10 cellular contexts compared by ENCODE assay signal in the genomic region with DNA sequence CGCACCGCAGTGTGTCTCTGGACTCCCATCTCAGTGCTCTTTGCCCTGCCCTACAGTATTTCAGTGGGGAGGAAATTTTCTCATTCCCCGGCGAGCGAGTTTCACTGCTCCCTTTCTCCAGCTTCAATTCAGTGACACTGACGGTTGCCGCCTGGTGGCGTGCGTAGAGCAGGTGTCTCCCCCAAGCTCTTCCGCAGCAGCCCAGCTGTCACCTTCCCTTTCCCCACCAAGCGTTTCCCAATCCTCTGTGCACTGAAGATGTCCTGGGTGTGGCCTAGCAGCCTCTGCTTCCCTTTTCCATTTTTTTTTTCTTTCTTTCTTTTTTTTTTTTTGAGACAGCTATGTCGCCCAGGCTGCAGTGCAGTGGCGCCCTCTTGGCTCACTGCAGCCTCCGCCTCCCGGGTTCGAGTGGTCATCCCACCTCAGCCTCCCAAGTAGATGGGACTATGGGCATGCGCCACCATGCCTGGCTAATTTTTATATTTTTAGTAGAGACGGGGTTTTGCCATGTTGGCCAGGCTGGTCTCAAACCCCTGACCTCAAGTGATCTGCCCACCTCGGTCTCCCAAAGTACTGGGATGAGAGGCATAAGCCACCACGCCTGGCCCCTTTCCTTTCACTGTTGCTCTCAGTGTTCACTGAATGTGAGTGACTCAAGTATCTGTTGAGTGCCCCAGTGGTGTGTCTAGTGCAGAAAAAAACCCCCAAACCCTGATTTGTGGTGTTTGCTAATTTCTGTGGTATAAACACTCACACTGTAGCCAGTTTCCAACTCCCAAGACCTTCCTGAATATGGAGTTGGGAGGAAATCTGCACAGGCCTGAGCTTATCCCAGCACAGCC. TPM values are rescaled to one million over a fixed set of nuclear protein-coding genes. Genes with fewer than 3 reads are reported as not detected.
A peak's percentile ranks its signal among the peaks of the same experiment; 100 is the strongest.
DNase-seq lines count a peak whose midpoint lies in the region; ATAC-seq and TF ChIP-seq lines count a peak whose summit lies in the region.
"Had no signal": no experiment of that assay in that cellular context is flagged by ENCODE, and none has a peak within 500 bp of the region (broad histone marks: within the 10 kb centered on the region; RNA-seq: fewer than 3 reads in every experiment).

No MANE protein-coding gene starts in this region.

- H3K27ac Mint-ChIP-seq in endothelial cell (ENCODE audit: unreplicated experiment): no peak overlapping the region

- in situ Hi-C loops in gastrocnemius medialis (cut with MboI; ENCODE audit: low sequenced_read_pairs in 4 of 4): no loop called here

- no peak for TF ChIP-seq POLR2A in gastrocnemius medialis (IDR thresholded peaks at IDR 0.05)

- H3K4me3 ChIP-seq in gastrocnemius medialis: no peak overlapping the region
- H3K4me3 ChIP-seq: A549 had no signal

- no peak overlapping the region for H3K4me3 Mint-ChIP-seq in endothelial cell (ENCODE audit: unreplicated experiment)

- no peaks in the 10 kb centered on the region for H3K9me3 ChIP-seq in gastrocnemius medialis
- H3K9me3 ChIP-seq: A549 had no signal

- H3K27me3 Mint-ChIP-seq in endothelial cell (ENCODE audit: unreplicated experiment): peaks cover 5% of the 10 kb centered on the region

- H3K9me3 Mint-ChIP-seq in endothelial cell (ENCODE audit: unreplicated experiment): no peaks in the 10 kb centered on the region

- H3K27ac ChIP-seq in gastrocnemius medialis: no peak overlapping the region
- H3K27ac ChIP-seq: A549 had no signal

- peaks cover 8% of the 10 kb centered on the region for H3K4me1 Mint-ChIP-seq in endothelial cell (ENCODE audit: unreplicated experiment)

- ATAC-seq in gastrocnemius medialis (peak; percentile 59 to 85), HG02840 (IDR thresholded peaks at IDR 0.05; ENCODE audit: low FRiP score, unreplicated experiment) (no peak), esophagus mucosa (no peak), HG02759 (IDR thresholded peaks at IDR 0.05; ENCODE audit: unreplicated experiment) (no peak)
- ATAC-seq: A549 had no signal

- intact Hi-C loops in gastrocnemius medialis (cut with DNase I; ENCODE audit: low total_unique reads): no loop called here

- no peaks in the 10 kb centered on the region for H3K27me3 ChIP-seq in gastrocnemius medialis

- no peaks in the 10 kb centered on the region for H3K4me1 ChIP-seq in gastrocnemius medialis
- H3K4me1 ChIP-seq: A549 had no signal

- DNase-seq in NCI-H1092 treated with DMSO at 0.1 percent for 48 hours (lab: John Stamatoyannopoulos, UW): peak; percentile 12
- no peak for DNase-seq in NCI-H1092 (lab: John Stamatoyannopoulos, UW)
- DNase-seq in NCI-H2227 treated with DMSO at 0.1 percent for 48 hours (lab: John Stamatoyannopoulos, UW): peak; percentile 21
- DNase-seq in endothelial cell (ENCODE audit: low spot score): no peak
- peak in 1 of 2 donors; percentile 61 for DNase-seq in gastrocnemius medialis
- DNase-seq: stimulated activated CD4-positive, alpha-beta T cell treated with anti-CD3 and anti-CD28 coated beads, Interleukin-4, amount 100 ng/mL, for 4 hours had no signal

- H3K36me3 ChIP-seq in gastrocnemius medialis: peaks cover 0 to 18% of the 10 kb centered on the region in 2 donors

- TF ChIP-seq CTCF in endothelial cell (IDR thresholded peaks at IDR 0.05; ENCODE audit: unreplicated experiment) (peak; percentile 27), gastrocnemius medialis (IDR thresholded peaks at IDR 0.05 in 4 of 5, conservative IDR thresholded peaks at IDR 0.05 in 1 of 5) (peak in 1 of 5 experiments; percentile 15)

- peaks cover 36% of the 10 kb centered on the region for H3K36me3 Mint-ChIP-seq in endothelial cell (ENCODE audit: low read depth, unreplicated experiment)

RNA-seq across cellular contexts. Expression of gene TNFRSF1B, which starts 30.1 kb away (rescaled TPM):
- total RNA-seq in endothelial cell (ENCODE audit: unreplicated experiment): 142 TPM
- total RNA-seq in gastrocnemius medialis: 10 to 100 TPM; 14.0 to 29.5 (median 18.8) TPM
- total RNA-seq in esophagus mucosa: 4.1 TPM

RNA-seq across cellular contexts. Expression of gene VPS13D, which starts 33.0 kb away (rescaled TPM):
- 37.8 TPM for total RNA-seq in endothelial cell (ENCODE audit: unreplicated experiment)
- 10 to 100 TPM; 60.9 to 91.6 (median 71.6) TPM for total RNA-seq in gastrocnemius medialis
- total RNA-seq in esophagus mucosa: 69.4 TPM

Comparison
In these comparisons a context has a peak if more than half of its experiments do, and no peak if none do; other contexts are left out.
1. DNase-seq: peak in NCI-H1092 treated with DMSO at 0.1 percent for 48 hours (single experiment) and NCI-H2227 treated with DMSO at 0.1 percent for 48 hours (single experiment); none in NCI-H1092 (single experiment) and endothelial cell (single experiment).
2. ATAC-seq: peak in gastrocnemius medialis (2 of 2); none in HG02840 (single experiment), esophagus mucosa (single experiment) and HG02759 (single experiment).